Comparison of ENCODE assay signal across 1 cellular context in the genomic region with DNA sequence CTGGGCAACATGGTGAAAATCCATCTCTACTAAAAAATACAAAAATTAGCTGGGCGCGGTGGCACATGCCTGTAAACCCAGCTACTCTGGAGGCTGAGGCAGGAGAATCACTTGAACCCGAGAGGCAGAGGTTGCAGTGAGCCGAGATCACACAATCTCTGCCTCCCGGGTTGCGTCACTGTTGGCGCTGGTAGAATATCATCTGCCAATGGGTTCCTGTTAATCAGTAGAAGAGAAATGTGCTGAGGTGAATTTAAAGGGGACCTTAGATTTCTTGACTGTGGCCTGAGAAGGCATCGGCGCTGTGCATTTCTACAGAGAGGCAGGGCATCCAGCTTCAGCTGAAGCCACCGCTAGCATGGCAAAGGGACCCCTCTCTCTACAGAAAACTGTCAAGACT.
TF ChIP-seq lines count a peak whose summit lies in the region.

No MANE protein-coding gene starts in this region.

TF ChIP-seq in HepG2, 621 proteins besides CTCF, POLR2A, EP300 and RAD21 (continued from another document):
- TF ChIP-seq, protein P1, sequence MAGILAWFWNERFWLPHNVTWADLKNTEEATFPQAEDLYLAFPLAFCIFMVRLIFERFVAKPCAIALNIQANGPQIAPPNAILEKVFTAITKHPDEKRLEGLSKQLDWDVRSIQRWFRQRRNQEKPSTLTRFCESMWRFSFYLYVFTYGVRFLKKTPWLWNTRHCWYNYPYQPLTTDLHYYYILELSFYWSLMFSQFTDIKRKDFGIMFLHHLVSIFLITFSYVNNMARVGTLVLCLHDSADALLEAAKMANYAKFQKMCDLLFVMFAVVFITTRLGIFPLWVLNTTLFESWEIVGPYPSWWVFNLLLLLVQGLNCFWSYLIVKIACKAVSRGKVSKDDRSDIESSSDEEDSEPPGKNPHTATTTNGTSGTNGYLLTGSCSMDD (CRISPR knock-in tag; IDR thresholded peaks at IDR 0.05) = no peak
- TF ChIP-seq, protein P2, sequence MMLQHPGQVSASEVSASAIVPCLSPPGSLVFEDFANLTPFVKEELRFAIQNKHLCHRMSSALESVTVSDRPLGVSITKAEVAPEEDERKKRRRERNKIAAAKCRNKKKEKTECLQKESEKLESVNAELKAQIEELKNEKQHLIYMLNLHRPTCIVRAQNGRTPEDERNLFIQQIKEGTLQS (CRISPR knock-in tag; IDR thresholded peaks at IDR 0.05) = no peak
- no peak for TF ChIP-seq ZNF780A (CRISPR knock-in tag; IDR thresholded peaks at IDR 0.05)
- TF ChIP-seq CHCHD3 (CRISPR knock-in tag; IDR thresholded peaks at IDR 0.05) = no peak
- TF ChIP-seq ZNF572 (CRISPR knock-in tag; IDR thresholded peaks at IDR 0.05) = no peak
- no peak for TF ChIP-seq ZNF605 (CRISPR knock-in tag; IDR thresholded peaks at IDR 0.05)
- TF ChIP-seq CENPT (CRISPR knock-in tag; IDR thresholded peaks at IDR 0.05; ENCODE audit: low read depth) = no peak
- no peak for TF ChIP-seq DMAP1 (CRISPR knock-in tag; IDR thresholded peaks at IDR 0.05)
- no peak for TF ChIP-seq ZFP41 (CRISPR knock-in tag; IDR thresholded peaks at IDR 0.05; ENCODE audit: borderline replicate concordance)
- no peak for TF ChIP-seq CHD2 (IDR thresholded peaks at IDR 0.05; ENCODE audit: low read depth, low read length)
- no peak for TF ChIP-seq ZNF350 (CRISPR knock-in tag; IDR thresholded peaks at IDR 0.05; ENCODE audit: borderline replicate concordance, low read depth)
- TF ChIP-seq, protein P3, sequence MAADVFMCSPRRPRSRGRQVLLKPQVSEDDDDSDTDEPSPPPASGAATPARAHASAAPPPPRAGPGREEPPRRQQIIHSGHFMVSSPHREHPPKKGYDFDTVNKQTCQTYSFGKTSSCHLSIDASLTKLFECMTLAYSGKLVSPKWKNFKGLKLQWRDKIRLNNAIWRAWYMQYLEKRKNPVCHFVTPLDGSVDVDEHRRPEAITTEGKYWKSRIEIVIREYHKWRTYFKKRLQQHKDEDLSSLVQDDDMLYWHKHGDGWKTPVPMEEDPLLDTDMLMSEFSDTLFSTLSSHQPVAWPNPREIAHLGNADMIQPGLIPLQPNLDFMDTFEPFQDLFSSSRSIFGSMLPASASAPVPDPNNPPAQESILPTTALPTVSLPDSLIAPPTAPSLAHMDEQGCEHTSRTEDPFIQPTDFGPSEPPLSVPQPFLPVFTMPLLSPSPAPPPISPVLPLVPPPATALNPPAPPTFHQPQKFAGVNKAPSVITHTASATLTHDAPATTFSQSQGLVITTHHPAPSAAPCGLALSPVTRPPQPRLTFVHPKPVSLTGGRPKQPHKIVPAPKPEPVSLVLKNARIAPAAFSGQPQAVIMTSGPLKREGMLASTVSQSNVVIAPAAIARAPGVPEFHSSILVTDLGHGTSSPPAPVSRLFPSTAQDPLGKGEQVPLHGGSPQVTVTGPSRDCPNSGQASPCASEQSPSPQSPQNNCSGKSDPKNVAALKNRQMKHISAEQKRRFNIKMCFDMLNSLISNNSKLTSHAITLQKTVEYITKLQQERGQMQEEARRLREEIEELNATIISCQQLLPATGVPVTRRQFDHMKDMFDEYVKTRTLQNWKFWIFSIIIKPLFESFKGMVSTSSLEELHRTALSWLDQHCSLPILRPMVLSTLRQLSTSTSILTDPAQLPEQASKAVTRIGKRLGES (CRISPR knock-in tag; IDR thresholded peaks at IDR 0.05; ENCODE audit: borderline replicate concordance) = no peak
- no peak for TF ChIP-seq BHLHE40 (IDR thresholded peaks at IDR 0.05; ENCODE audit: low read length)
- TF ChIP-seq HDAC1 (CRISPR knock-in tag; IDR thresholded peaks at IDR 0.05) = no peak
- TF ChIP-seq ZNF160 (CRISPR knock-in tag; IDR thresholded peaks at IDR 0.05) = no peak
- no peak for TF ChIP-seq NFIB (CRISPR knock-in tag; IDR thresholded peaks at IDR 0.05; ENCODE audit: borderline replicate concordance)
- no peak for TF ChIP-seq ZNF441 (CRISPR knock-in tag; IDR thresholded peaks at IDR 0.05; ENCODE audit: borderline replicate concordance)
